ENCODE assay signal across 1 cellular context in genomic region chr7:18993933-18994668, GRCh38.
TF ChIP-seq lines count a peak whose summit lies in the region.

No MANE protein-coding gene starts in this region.

TF ChIP-seq in SK-N-SH, 30 proteins besides CTCF, POLR2A, EP300 and RAD21 (continued from another document):
- TF ChIP-seq RFX5 (IDR thresholded peaks at IDR 0.05; ENCODE audit: low read length): no peak
- TF ChIP-seq FOXJ3 (CRISPR knock-in tag; IDR thresholded peaks at IDR 0.05): no peak
- no peak; the same call in 1 of the 2 replicates for TF ChIP-seq TAF1 (IDR thresholded peaks at IDR 0.05; ENCODE audit: borderline replicate concordance, low read depth, low read length)
- peak; percentile 84 for TF ChIP-seq MAX (IDR thresholded peaks at IDR 0.05; ENCODE audit: low read depth)
- no peak for TF ChIP-seq MXI1 (IDR thresholded peaks at IDR 0.05; ENCODE audit: low read depth, low read length)
- TF ChIP-seq, protein P1, sequence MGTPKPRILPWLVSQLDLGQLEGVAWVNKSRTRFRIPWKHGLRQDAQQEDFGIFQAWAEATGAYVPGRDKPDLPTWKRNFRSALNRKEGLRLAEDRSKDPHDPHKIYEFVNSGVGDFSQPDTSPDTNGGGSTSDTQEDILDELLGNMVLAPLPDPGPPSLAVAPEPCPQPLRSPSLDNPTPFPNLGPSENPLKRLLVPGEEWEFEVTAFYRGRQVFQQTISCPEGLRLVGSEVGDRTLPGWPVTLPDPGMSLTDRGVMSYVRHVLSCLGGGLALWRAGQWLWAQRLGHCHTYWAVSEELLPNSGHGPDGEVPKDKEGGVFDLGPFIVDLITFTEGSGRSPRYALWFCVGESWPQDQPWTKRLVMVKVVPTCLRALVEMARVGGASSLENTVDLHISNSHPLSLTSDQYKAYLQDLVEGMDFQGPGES (IDR thresholded peaks at IDR 0.05; ENCODE audit: low read depth, low read length): no peak
- peak; percentile 27; the same call in 1 of the 2 replicates for TF ChIP-seq YY1 (IDR thresholded peaks at IDR 0.05; ENCODE audit: low read depth)
- TF ChIP-seq FOSL2 (IDR thresholded peaks at IDR 0.05; ENCODE audit: borderline replicate concordance, low read depth): peak; percentile 29; the same call in 1 of the 2 replicates
- TF ChIP-seq CHD2 (IDR thresholded peaks at IDR 0.05; ENCODE audit: low read length, partially characterized antibody): no peak
- no peak for TF ChIP-seq EZH2phosphoT487 (IDR thresholded peaks at IDR 0.05; ENCODE audit: borderline replicate concordance, low read depth)
- peak; percentile 45; the same call in 1 of the 2 replicates for TF ChIP-seq SIN3A (IDR thresholded peaks at IDR 0.05; ENCODE audit: borderline replicate concordance, low read depth, low read length)
- TF ChIP-seq ELF1 (IDR thresholded peaks at IDR 0.05): no peak
- peak; percentile 73; the same call in 1 of the 2 replicates for TF ChIP-seq POLR2AphosphoS5 (IDR thresholded peaks at IDR 0.05; ENCODE audit: low read depth, low read length)
- TF ChIP-seq, protein P2, sequence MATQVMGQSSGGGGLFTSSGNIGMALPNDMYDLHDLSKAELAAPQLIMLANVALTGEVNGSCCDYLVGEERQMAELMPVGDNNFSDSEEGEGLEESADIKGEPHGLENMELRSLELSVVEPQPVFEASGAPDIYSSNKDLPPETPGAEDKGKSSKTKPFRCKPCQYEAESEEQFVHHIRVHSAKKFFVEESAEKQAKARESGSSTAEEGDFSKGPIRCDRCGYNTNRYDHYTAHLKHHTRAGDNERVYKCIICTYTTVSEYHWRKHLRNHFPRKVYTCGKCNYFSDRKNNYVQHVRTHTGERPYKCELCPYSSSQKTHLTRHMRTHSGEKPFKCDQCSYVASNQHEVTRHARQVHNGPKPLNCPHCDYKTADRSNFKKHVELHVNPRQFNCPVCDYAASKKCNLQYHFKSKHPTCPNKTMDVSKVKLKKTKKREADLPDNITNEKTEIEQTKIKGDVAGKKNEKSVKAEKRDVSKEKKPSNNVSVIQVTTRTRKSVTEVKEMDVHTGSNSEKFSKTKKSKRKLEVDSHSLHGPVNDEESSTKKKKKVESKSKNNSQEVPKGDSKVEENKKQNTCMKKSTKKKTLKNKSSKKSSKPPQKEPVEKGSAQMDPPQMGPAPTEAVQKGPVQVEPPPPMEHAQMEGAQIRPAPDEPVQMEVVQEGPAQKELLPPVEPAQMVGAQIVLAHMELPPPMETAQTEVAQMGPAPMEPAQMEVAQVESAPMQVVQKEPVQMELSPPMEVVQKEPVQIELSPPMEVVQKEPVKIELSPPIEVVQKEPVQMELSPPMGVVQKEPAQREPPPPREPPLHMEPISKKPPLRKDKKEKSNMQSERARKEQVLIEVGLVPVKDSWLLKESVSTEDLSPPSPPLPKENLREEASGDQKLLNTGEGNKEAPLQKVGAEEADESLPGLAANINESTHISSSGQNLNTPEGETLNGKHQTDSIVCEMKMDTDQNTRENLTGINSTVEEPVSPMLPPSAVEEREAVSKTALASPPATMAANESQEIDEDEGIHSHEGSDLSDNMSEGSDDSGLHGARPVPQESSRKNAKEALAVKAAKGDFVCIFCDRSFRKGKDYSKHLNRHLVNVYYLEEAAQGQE (IDR thresholded peaks at IDR 0.05; ENCODE audit: low read depth, low read length): peak; percentile 71; the same call in 1 of the 2 replicates
- TF ChIP-seq, protein P3, sequence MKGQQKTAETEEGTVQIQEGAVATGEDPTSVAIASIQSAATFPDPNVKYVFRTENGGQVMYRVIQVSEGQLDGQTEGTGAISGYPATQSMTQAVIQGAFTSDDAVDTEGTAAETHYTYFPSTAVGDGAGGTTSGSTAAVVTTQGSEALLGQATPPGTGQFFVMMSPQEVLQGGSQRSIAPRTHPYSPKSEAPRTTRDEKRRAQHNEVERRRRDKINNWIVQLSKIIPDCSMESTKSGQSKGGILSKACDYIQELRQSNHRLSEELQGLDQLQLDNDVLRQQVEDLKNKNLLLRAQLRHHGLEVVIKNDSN (IDR thresholded peaks at IDR 0.05; ENCODE audit: borderline replicate concordance, low read depth): peak; percentile 93
- TF ChIP-seq TEAD4 (IDR thresholded peaks at IDR 0.05; ENCODE audit: borderline replicate concordance, insufficient read depth): peak; percentile 96
- TF ChIP-seq NRF1 (IDR thresholded peaks at IDR 0.05; ENCODE audit: low read depth, low read length): no peak
